In genomic region chr14:68379510-68380303, GRCh38 we compare ENCODE assay signal across 9 cellular contexts.
A peak's percentile ranks its signal among the peaks of the same experiment; 100 is the strongest.
DNase-seq lines count a peak whose midpoint lies in the region; ATAC-seq and TF ChIP-seq lines count a peak whose summit lies in the region.
"Had no signal": no experiment of that assay in that cellular context is flagged by ENCODE, and none has a peak within 500 bp of the region (broad histone marks: within the 10 kb centered on the region; RNA-seq: fewer than 3 reads in every experiment).

No MANE protein-coding gene starts in this region.

- no peaks in the 10 kb centered on the region for H3K36me3 Mint-ChIP-seq in HFFc6 (ENCODE audit: low read depth)
- H3K36me3 Mint-ChIP-seq in activated naive CD4-positive, alpha-beta T cell treated with anti-CD3 and anti-CD28 coated beads, Interleukin-2, amount 50 U/mL, for 72 hours, result no peaks in the 10 kb centered on the region

- peak overlapping the region in 7 of 11 experiments; percentile 1 to 89 (median 66); a peak in 6 of 22 replicates for H3K27ac ChIP-seq in BLaER1 treated with 17β-estradiol and CSF1 and Interleukin-3, amounts not matched to agents 10 nM and 100 nM
- peak overlapping the region; percentile 69 for H3K27ac ChIP-seq in muscle layer of colon (ENCODE audit: low read depth, low read length)
- H3K27ac ChIP-seq in SJCRH30, result no peak overlapping the region

- H3K9me3 Mint-ChIP-seq in HFFc6, result no peaks in the 10 kb centered on the region
- no peaks in the 10 kb centered on the region for H3K9me3 Mint-ChIP-seq in activated naive CD4-positive, alpha-beta T cell treated with anti-CD3 and anti-CD28 coated beads, Interleukin-2, amount 50 U/mL, for 72 hours

- no peak overlapping the region for H3K4me3 Mint-ChIP-seq in HFFc6

- peak overlapping the region; percentile 51; the same call in 1 of the 2 replicates for H3K27ac Mint-ChIP-seq in HFFc6
- H3K27ac Mint-ChIP-seq in activated naive CD4-positive, alpha-beta T cell treated with anti-CD3 and anti-CD28 coated beads, Interleukin-2, amount 50 U/mL, for 72 hours, result no peak overlapping the region

- H3K4me1 Mint-ChIP-seq in HFFc6 (ENCODE audit: low read depth), result peaks cover 58% of the 10 kb centered on the region

- no peak overlapping the region for H3K4me3 ChIP-seq in BLaER1 treated with 17β-estradiol and CSF1 and Interleukin-3, amounts not matched to agents 10 nM and 100 nM
- H3K4me3 ChIP-seq in muscle layer of colon (ENCODE audit: low read depth in 1 of 2, low read length in 2 of 2), result peak overlapping the region in 1 of 2 donors; percentile 19
- H3K4me3 ChIP-seq in SJCRH30, result no peak overlapping the region

- H3K27me3 ChIP-seq in BLaER1 treated with 17β-estradiol and CSF1 and Interleukin-3, amounts not matched to agents 10 nM and 100 nM, result no peaks in the 10 kb centered on the region
- H3K27me3 ChIP-seq in muscle layer of colon (ENCODE audit: control insufficient read depth in 1 of 2, insufficient read depth in 2 of 2, low read length in 2 of 2), result no peaks in the 10 kb centered on the region
- no peaks in the 10 kb centered on the region for H3K27me3 ChIP-seq in SJCRH30

- no peaks in the 10 kb centered on the region; the same call in 1 of the 2 replicates for H3K27me3 Mint-ChIP-seq in HFFc6 (ENCODE audit: insufficient read depth)

- H3K36me3 ChIP-seq in BLaER1 treated with 17β-estradiol and CSF1 and Interleukin-3, amounts not matched to agents 10 nM and 100 nM, result no peaks in the 10 kb centered on the region
- no peaks in the 10 kb centered on the region for H3K36me3 ChIP-seq in muscle layer of colon (ENCODE audit: insufficient read depth, low read length)
- no peaks in the 10 kb centered on the region for H3K36me3 ChIP-seq in SJCRH30

- H3K4me1 ChIP-seq in BLaER1 treated with 17β-estradiol and CSF1 and Interleukin-3, amounts not matched to agents 10 nM and 100 nM, result peaks cover 52 to 100% (median 63%) of the 10 kb centered on the region in 10 experiments
- peaks cover 58% of the 10 kb centered on the region for H3K4me1 ChIP-seq in muscle layer of colon (ENCODE audit: insufficient read depth, low read length)
- peaks cover 42% of the 10 kb centered on the region for H3K4me1 ChIP-seq in SJCRH30

- peak; percentile 48 to 63 for ATAC-seq in activated naive CD4-positive, alpha-beta T cell treated with anti-CD3 and anti-CD28 coated beads, Interleukin-2, amount 50 U/mL, for 72 hours
- ATAC-seq in GM21717 (IDR thresholded peaks at IDR 0.05; ENCODE audit: unreplicated experiment), result no peak

- no peak overlapping the region for H3K9ac ChIP-seq in BLaER1 treated with 17β-estradiol and CSF1 and Interleukin-3, amounts not matched to agents 10 nM and 100 nM
- no peak overlapping the region for H3K9ac ChIP-seq in muscle layer of colon (ENCODE audit: low read length)

- TF ChIP-seq CTCF in HFFc6 (IDR thresholded peaks at IDR 0.05), result no peak

- H3K4me2 ChIP-seq in BLaER1 treated with 17β-estradiol and CSF1 and Interleukin-3, amounts not matched to agents 10 nM and 100 nM, result peak overlapping the region in 3 of 11 experiments; percentile 73 to 90 (median 75); a peak in 6 of 22 replicates

- no peaks in the 10 kb centered on the region for H4K20me1 ChIP-seq in BLaER1 treated with 17β-estradiol and CSF1 and Interleukin-3, amounts not matched to agents 10 nM and 100 nM

- peaks cover 0 to 6% (median 0%) of the 10 kb centered on the region in 11 experiments; a peak in 2 of 22 replicates for H3K9me3 ChIP-seq in BLaER1 treated with 17β-estradiol and CSF1 and Interleukin-3, amounts not matched to agents 10 nM and 100 nM (replicated peaks in 1 of 11)
- H3K9me3 ChIP-seq in muscle layer of colon (ENCODE audit: low read length) (no peaks in the 10 kb centered on the region), SJCRH30 (replicated peaks) (no peaks in the 10 kb centered on the region)

- no peak for DNase-seq in HFFc6
- no peak for DNase-seq in activated naive CD4-positive, alpha-beta T cell treated with anti-CD3 and anti-CD28 coated beads, Interleukin-2, amount 50 U/mL, for 72 hours (ENCODE audit: low spot score in 2 of 2)
- no peak for DNase-seq in SJCRH30
- DNase-seq in NCI-H2171 treated with DMSO at 0.1 percent for 48 hours (lab: John Stamatoyannopoulos, UW), result no peak
- DNase-seq in NCI-H1694 treated with DMSO at 0.1 percent for 48 hours (lab: John Stamatoyannopoulos, UW), result no peak
- DNase-seq: foreskin fibroblast had no signal
